Comparison of ENCODE assay signal across 22 cellular contexts in the genomic region with DNA sequence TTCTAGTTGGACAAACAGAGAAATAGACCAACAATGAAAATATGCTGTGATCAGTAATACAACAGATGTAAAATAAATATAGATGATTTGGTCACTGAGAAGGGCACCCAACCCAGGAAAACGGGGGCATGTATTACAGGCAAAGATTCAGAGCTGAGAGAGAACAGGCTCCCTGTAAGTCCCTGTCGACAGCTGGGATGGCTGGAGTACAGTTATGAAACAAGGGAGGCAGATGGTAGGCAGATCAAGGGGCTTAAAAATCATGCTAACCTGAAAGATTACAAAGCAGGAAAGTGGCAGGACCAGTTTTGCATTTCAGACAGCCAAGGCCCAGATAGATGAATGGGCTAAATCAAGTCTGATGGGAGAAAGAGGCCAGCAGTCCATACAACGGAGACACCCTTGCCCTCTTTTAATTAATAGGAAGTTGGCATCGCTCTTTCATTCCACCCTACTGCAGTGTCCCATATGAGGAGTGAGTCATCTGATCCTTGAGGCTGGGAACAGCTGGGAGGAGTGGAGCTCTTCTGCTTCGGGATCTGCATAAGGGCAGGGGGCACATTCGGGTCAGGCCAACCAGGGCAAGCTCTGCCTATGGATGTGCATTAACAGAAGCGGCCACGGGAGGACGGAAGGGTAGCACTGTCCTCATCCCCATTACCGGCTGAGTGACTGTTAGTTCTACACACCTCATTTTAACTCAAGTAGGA.
DNase-seq lines count a peak whose midpoint lies in the region; ATAC-seq and TF ChIP-seq lines count a peak whose summit lies in the region.
"Had no signal": no experiment of that assay in that cellular context is flagged by ENCODE, and none has a peak within 500 bp of the region (broad histone marks: within the 10 kb centered on the region; RNA-seq: fewer than 3 reads in every experiment).

No MANE protein-coding gene starts in this region.

- H3K27ac Mint-ChIP-seq in type B pancreatic cell: no peak overlapping the region
- H3K27ac Mint-ChIP-seq in natural killer cell treated with Interleukin-12 subunit alpha and Interleukin-12 subunit beta and Interleukin-15 and Interleukin-18, amount 100 ng/mL, for 72 hours: no peak overlapping the region
- H3K27ac Mint-ChIP-seq in activated T-cell treated with anti-CD3 and anti-CD28 coated beads, Interleukin-2, amount 50 U/mL, for 24 hours: no peak overlapping the region
- H3K27ac Mint-ChIP-seq: CD4-positive, alpha-beta T cell; immature natural killer cell had no signal

- DNase-seq in AG10803 (ENCODE audit: low read depth) (peak; percentile 18), G401 (ENCODE audit: low spot score) (peak; percentile 77), NCI-H82 treated with DMSO at 0.1 percent for 48 hours (lab: John Stamatoyannopoulos, UW; ENCODE audit: unreplicated experiment) (peak; percentile 99), foreskin keratinocyte (no peak), type B pancreatic cell (ENCODE audit: extremely low spot score, unreplicated experiment) (no peak)
- no peak for DNase-seq in natural killer cell treated with Interleukin-12 subunit alpha and Interleukin-12 subunit beta and Interleukin-15 and Interleukin-18, amount 100 ng/mL, for 72 hours (ENCODE audit: low spot score)
- no peak for DNase-seq in activated T-cell treated with anti-CD3 and anti-CD28 coated beads, Interleukin-2, amount 50 U/mL, for 24 hours
- DNase-seq: ACHN; activated CD4-positive, alpha-beta T cell treated with anti-CD3 and anti-CD28 coated beads, Interleukin-2, amount 50 U/mL, for 1 hour; activated naive CD4-positive, alpha-beta T cell; amygdala; CD4-positive, alpha-beta T cell; DND-41; esophagus squamous epithelium; immature natural killer cell; MG63; NCI-H1436 treated with DMSO at 0.1 percent for 48 hours; NCI-H226; stimulated activated CD4-positive, alpha-beta T cell treated with anti-CD3 and anti-CD28 coated beads, Interleukin-15, amount 100 ng/mL, for 24 hours had no signal

- no peaks in the 10 kb centered on the region for H3K27me3 ChIP-seq in foreskin keratinocyte
- H3K27me3 ChIP-seq: esophagus squamous epithelium, MG63 had no signal

- no peak overlapping the region for H3K27ac ChIP-seq in foreskin keratinocyte
- H3K27ac ChIP-seq: esophagus squamous epithelium had no signal

- ATAC-seq in foreskin keratinocyte: peak; percentile 51
- no peak for ATAC-seq in natural killer cell treated with Interleukin-12 subunit alpha and Interleukin-12 subunit beta and Interleukin-15 and Interleukin-18, amount 100 ng/mL, for 72 hours
- ATAC-seq in GM18498 (IDR thresholded peaks at IDR 0.05; ENCODE audit: unreplicated experiment): no peak

- no peaks in the 10 kb centered on the region for H3K4me1 ChIP-seq in foreskin keratinocyte
- H3K4me1 ChIP-seq: HAP-1 had no signal

- TF ChIP-seq CTCF in AG10803 (conservative IDR thresholded peaks at IDR 0.05; ENCODE audit: low read length) (no peak), foreskin keratinocyte (conservative IDR thresholded peaks at IDR 0.05) (no peak), type B pancreatic cell (conservative IDR thresholded peaks at IDR 0.05) (no peak)

- H3K36me3 Mint-ChIP-seq in type B pancreatic cell: no peaks in the 10 kb centered on the region
- H3K36me3 Mint-ChIP-seq in natural killer cell treated with Interleukin-12 subunit alpha and Interleukin-12 subunit beta and Interleukin-15 and Interleukin-18, amount 100 ng/mL, for 72 hours: no peaks in the 10 kb centered on the region
- no peaks in the 10 kb centered on the region for H3K36me3 Mint-ChIP-seq in activated T-cell treated with anti-CD3 and anti-CD28 coated beads, Interleukin-2, amount 50 U/mL, for 24 hours (ENCODE audit: low read depth)
- H3K36me3 Mint-ChIP-seq: immature natural killer cell had no signal

- H3K9me3 Mint-ChIP-seq in type B pancreatic cell: no peaks in the 10 kb centered on the region
- no peaks in the 10 kb centered on the region for H3K9me3 Mint-ChIP-seq in natural killer cell treated with Interleukin-12 subunit alpha and Interleukin-12 subunit beta and Interleukin-15 and Interleukin-18, amount 100 ng/mL, for 72 hours
- peaks cover 2% of the 10 kb centered on the region for H3K9me3 Mint-ChIP-seq in activated T-cell treated with anti-CD3 and anti-CD28 coated beads, Interleukin-2, amount 50 U/mL, for 24 hours
- H3K9me3 Mint-ChIP-seq: CD4-positive, alpha-beta T cell; central memory CD8-positive, alpha-beta T cell; immature natural killer cell had no signal

- H3K4me1 Mint-ChIP-seq in type B pancreatic cell (ENCODE audit: unreplicated experiment): peaks cover 21% of the 10 kb centered on the region
- H3K4me1 Mint-ChIP-seq in natural killer cell treated with Interleukin-12 subunit alpha and Interleukin-12 subunit beta and Interleukin-15 and Interleukin-18, amount 100 ng/mL, for 72 hours (ENCODE audit: low read depth in 2 of 2): no peaks in the 10 kb centered on the region
- H3K4me1 Mint-ChIP-seq in activated T-cell treated with anti-CD3 and anti-CD28 coated beads, Interleukin-2, amount 50 U/mL, for 24 hours (ENCODE audit: low read depth): no peaks in the 10 kb centered on the region
- H3K4me1 Mint-ChIP-seq: central memory CD8-positive, alpha-beta T cell; immature natural killer cell had no signal

- H3K27me3 Mint-ChIP-seq in type B pancreatic cell: no peaks in the 10 kb centered on the region
- H3K27me3 Mint-ChIP-seq in natural killer cell treated with Interleukin-12 subunit alpha and Interleukin-12 subunit beta and Interleukin-15 and Interleukin-18, amount 100 ng/mL, for 72 hours: peaks cover 8 to 11% of the 10 kb centered on the region in 2 donors
- H3K27me3 Mint-ChIP-seq in activated T-cell treated with anti-CD3 and anti-CD28 coated beads, Interleukin-2, amount 50 U/mL, for 24 hours: no peaks in the 10 kb centered on the region
- H3K27me3 Mint-ChIP-seq: CD4-positive, alpha-beta T cell; central memory CD8-positive, alpha-beta T cell had no signal

- in situ Hi-C loops in G401 (cut with HindIII; ENCODE audit: low sequenced_read_pairs): no loop called here

- H3K4me3 Mint-ChIP-seq in type B pancreatic cell: no peak overlapping the region
- H3K4me3 Mint-ChIP-seq in natural killer cell treated with Interleukin-12 subunit alpha and Interleukin-12 subunit beta and Interleukin-15 and Interleukin-18, amount 100 ng/mL, for 72 hours: no peak overlapping the region
- no peak overlapping the region for H3K4me3 Mint-ChIP-seq in activated T-cell treated with anti-CD3 and anti-CD28 coated beads, Interleukin-2, amount 50 U/mL, for 24 hours
- H3K4me3 Mint-ChIP-seq: CD4-positive, alpha-beta T cell; central memory CD8-positive, alpha-beta T cell; immature natural killer cell had no signal

- H3K4me3 ChIP-seq in AG10803 (ENCODE audit: low read length): no peak overlapping the region
- H3K4me3 ChIP-seq: esophagus squamous epithelium, HAP-1, MG63 had no signal

Comparison
In these comparisons a context has a peak if more than half of its experiments do, and no peak if none do; other contexts are left out.
1. DNase-seq: peak in AG10803 (single experiment), G401 (single experiment) and NCI-H82 treated with DMSO at 0.1 percent for 48 hours (single experiment); none in foreskin keratinocyte (0 of 2), type B pancreatic cell (single experiment), natural killer cell treated with Interleukin-12 subunit alpha and Interleukin-12 subunit beta and Interleukin-15 and Interleukin-18, amount 100 ng/mL, for 72 hours (single experiment) and activated T-cell treated with anti-CD3 and anti-CD28 coated beads, Interleukin-2, amount 50 U/mL, for 24 hours (single experiment).